9 cellular contexts compared by ENCODE assay signal in the genomic region with DNA sequence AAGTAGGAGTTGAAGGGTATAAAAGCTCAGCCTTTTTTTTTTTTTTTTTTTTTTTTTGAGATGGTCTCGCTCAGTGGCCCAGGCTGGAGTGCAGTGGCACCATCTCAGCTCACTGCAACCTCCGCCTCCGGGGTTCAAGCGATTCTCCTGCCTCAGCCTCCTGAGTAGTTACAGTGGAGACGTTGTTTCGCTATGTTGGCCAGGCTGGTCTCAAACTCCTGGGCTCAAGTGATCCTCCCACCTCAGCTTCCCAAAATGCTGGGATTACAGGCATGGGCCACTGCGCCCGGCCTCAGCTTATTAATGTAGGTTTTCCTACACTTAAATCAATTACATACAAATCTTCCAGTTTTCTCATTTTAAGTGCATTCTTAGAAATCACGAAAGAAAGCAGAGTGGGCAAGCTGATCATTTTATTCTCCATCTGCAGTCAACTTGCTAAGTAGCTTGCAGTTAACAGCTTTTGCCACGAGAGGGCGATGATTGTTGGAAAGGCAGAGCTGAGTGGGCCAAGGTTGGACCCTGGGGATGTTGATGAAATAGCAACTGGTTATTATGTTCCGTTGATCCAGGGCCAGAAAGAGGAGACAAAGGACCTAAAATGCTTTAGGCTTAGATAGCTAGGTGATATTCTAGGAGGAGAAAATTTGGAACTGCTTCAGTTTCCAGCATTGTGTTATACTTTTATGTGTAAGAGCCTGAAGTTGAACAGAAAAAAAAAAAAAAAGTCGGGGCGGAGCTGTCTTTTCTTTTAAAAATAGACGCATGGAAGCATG.
DNase-seq lines count a peak whose midpoint lies in the region; ATAC-seq, FAIRE-seq and TF ChIP-seq lines count a peak whose summit lies in the region.
"Had no signal": no experiment of that assay in that cellular context is flagged by ENCODE, and none has a peak within 500 bp of the region (broad histone marks: within the 10 kb centered on the region; RNA-seq: fewer than 3 reads in every experiment).

No MANE protein-coding gene starts in this region.

- H4K8ac ChIP-seq in neuronal stem cell (ENCODE audit: low read depth, low read length), result no peak overlapping the region

- H3K79me1 ChIP-seq in neuronal stem cell (ENCODE audit: low read depth, low read length), result no peaks in the 10 kb centered on the region

- no peaks in the 10 kb centered on the region for H3K36me3 Mint-ChIP-seq in activated T-cell treated with anti-CD3 and anti-CD28 coated beads, Interleukin-2, amount 50 U/mL, for 72 hours (ENCODE audit: insufficient read depth in 2 of 2)
- H3K36me3 Mint-ChIP-seq: activated naive CD4-positive, alpha-beta T cell treated with anti-CD3 and anti-CD28 coated beads, Interleukin-2, amount 50 U/mL, for 72 hours had no signal

- H2BK15ac ChIP-seq in neuronal stem cell (ENCODE audit: low read length), result no peak overlapping the region

- no peak overlapping the region for H4K91ac ChIP-seq in neuronal stem cell (ENCODE audit: low read depth, low read length, poor library complexity)

- H3K4me3 ChIP-seq in neuronal stem cell (ENCODE audit: low read length in 2 of 2), result no peak overlapping the region
- H3K4me3 ChIP-seq in stomach, result no peak overlapping the region

- H3K14ac ChIP-seq in neuronal stem cell (ENCODE audit: low read length), result no peak overlapping the region

- FAIRE-seq in D721Med (lab: Jason Lieb, UNC), result no peak

- peak in 1 of 2 donors; percentile 40 for ATAC-seq in activated T-cell treated with anti-CD3 and anti-CD28 coated beads, Interleukin-2, amount 50 U/mL, for 72 hours (replicated peaks in 1 of 2)
- no peak for ATAC-seq in HG03045 (IDR thresholded peaks at IDR 0.05; ENCODE audit: unreplicated experiment)

- no peak overlapping the region for H3K4me3 Mint-ChIP-seq in activated T-cell treated with anti-CD3 and anti-CD28 coated beads, Interleukin-2, amount 50 U/mL, for 72 hours

- H3K9me3 Mint-ChIP-seq in activated T-cell treated with anti-CD3 and anti-CD28 coated beads, Interleukin-2, amount 50 U/mL, for 72 hours, result no peaks in the 10 kb centered on the region
- H3K9me3 Mint-ChIP-seq: activated naive CD4-positive, alpha-beta T cell treated with anti-CD3 and anti-CD28 coated beads, Interleukin-2, amount 50 U/mL, for 72 hours had no signal

- H2BK5ac ChIP-seq in neuronal stem cell (ENCODE audit: low read length), result no peak overlapping the region

- no peak overlapping the region for H3K18ac ChIP-seq in neuronal stem cell (ENCODE audit: low read length)

- H2BK120ac ChIP-seq in neuronal stem cell (ENCODE audit: low read depth, low read length), result no peak overlapping the region

- H3K27me3 Mint-ChIP-seq in activated T-cell treated with anti-CD3 and anti-CD28 coated beads, Interleukin-2, amount 50 U/mL, for 72 hours (ENCODE audit: low read depth), result peaks cover 9% of the 10 kb centered on the region

- DNase-seq in D721Med (ENCODE audit: insufficient read length, low spot score) (no peak), LHCN-M2 (ENCODE audit: low read depth) (peak; percentile 83), RPMI7951 (ENCODE audit: low read depth) (peak; percentile 83), fibroblast of the conjunctiva (ENCODE audit: low read depth) (peak; percentile 87), neuronal stem cell (ENCODE audit: low spot score) (peak; percentile 73), stomach (peak; percentile 85)
- peak; percentile 80 to 86 for DNase-seq in activated T-cell treated with anti-CD3 and anti-CD28 coated beads, Interleukin-2, amount 50 U/mL, for 72 hours

- H3K4me2 ChIP-seq in neuronal stem cell (ENCODE audit: insufficient read depth, low read length, poor library complexity, severe bottlenecking), result no peak overlapping the region

- H2BK12ac ChIP-seq in neuronal stem cell (ENCODE audit: low read length), result no peak overlapping the region

- intact Hi-C loops in stomach (cut with DNase I; ENCODE audit: low total_unique reads), result loop anchor here (5.0 to 10.0 kb wide), 2 partner anchors 234 to 302 kb away; partner anchors contain the start of gene EPAS1

- no peak for TF ChIP-seq EP300 in stomach (IDR thresholded peaks at IDR 0.05)

- no peaks in the 10 kb centered on the region for H3K36me3 ChIP-seq in neuronal stem cell (replicated peaks in 1 of 2; ENCODE audit: control insufficient read depth in 2 of 2, insufficient read depth in 2 of 2, low read length in 2 of 2)
- H3K36me3 ChIP-seq in stomach, result no peaks in the 10 kb centered on the region

- no peak overlapping the region for H2AK5ac ChIP-seq in neuronal stem cell (ENCODE audit: low read depth, low read length)

- no peak overlapping the region for H3K27ac ChIP-seq in neuronal stem cell (replicated peaks; ENCODE audit: low read length)
- H3K27ac ChIP-seq in stomach, result peak overlapping the region in 2 of 5 donors; percentile 19 to 45

- H3K9ac ChIP-seq in neuronal stem cell (ENCODE audit: low read depth, low read length, poor library complexity), result no peak overlapping the region

- no peaks in the 10 kb centered on the region for H3K4me1 ChIP-seq in neuronal stem cell (ENCODE audit: control insufficient read depth in 2 of 2, insufficient read depth in 1 of 2, low read depth in 1 of 2, low read length in 2 of 2)
- peaks cover 5 to 28% (median 18%) of the 10 kb centered on the region in 4 donors for H3K4me1 ChIP-seq in stomach

- H3K4ac ChIP-seq in neuronal stem cell (ENCODE audit: low read length), result no peak overlapping the region

- H3K27ac Mint-ChIP-seq in activated T-cell treated with anti-CD3 and anti-CD28 coated beads, Interleukin-2, amount 50 U/mL, for 72 hours, result no peak overlapping the region
- H3K27ac Mint-ChIP-seq: activated naive CD4-positive, alpha-beta T cell treated with anti-CD3 and anti-CD28 coated beads, Interleukin-2, amount 50 U/mL, for 72 hours had no signal

- H3K9me3 ChIP-seq in neuronal stem cell (replicated peaks in 1 of 2; ENCODE audit: control insufficient read depth in 2 of 2, insufficient read depth in 1 of 2, low read depth in 1 of 2, low read length in 2 of 2) (no peaks in the 10 kb centered on the region), stomach (no peaks in the 10 kb centered on the region)

- TF ChIP-seq POLR2A in stomach (IDR thresholded peaks at IDR 0.05), result no peak

- H3K27me3 ChIP-seq in neuronal stem cell (ENCODE audit: control insufficient read depth in 3 of 3, insufficient read depth in 3 of 3, low read depth in 1 of 3, low read length in 3 of 3), result no peaks in the 10 kb centered on the region
- H3K27me3 ChIP-seq in stomach, result no peaks in the 10 kb centered on the region

- TF ChIP-seq CTCF in D721Med (IDR thresholded peaks at IDR 0.05; ENCODE audit: insufficient read depth, missing control alignments) (peak; percentile 96), stomach (IDR thresholded peaks at IDR 0.05) (peak in 5 of 7 experiments; percentile 75 to 88 (median 86))

- whole genome bisulfite sequencing in neuronal stem cell (ENCODE audit: extremely low coverage in 2 of 2, insufficient read length in 2 of 2, insufficient replicate concordance in 1 of 2), 2 donors, result no CpG with 5 or more reads among the region's 15 CpGs
- 50 to 56% (median 52%) methylated on average over 15 of the region's 15 CpGs for WGBS in stomach, 5 donors

- peaks cover 28% of the 10 kb centered on the region for H3K4me1 Mint-ChIP-seq in activated T-cell treated with anti-CD3 and anti-CD28 coated beads, Interleukin-2, amount 50 U/mL, for 72 hours (ENCODE audit: low read depth)

- no peak overlapping the region for H3K23ac ChIP-seq in neuronal stem cell (ENCODE audit: low read depth, low read length, poor library complexity)

- H2AFZ ChIP-seq in neuronal stem cell (ENCODE audit: low read length), result no peak overlapping the region
